In genomic region chr3:36840453-36840921, GRCh38 we compare ENCODE assay signal across 1 cellular context.
A peak's percentile ranks its signal among the peaks of the same experiment; 100 is the strongest.
TF ChIP-seq lines count a peak whose summit lies in the region.

No MANE protein-coding gene starts in this region.

TF ChIP-seq in HepG2, 621 proteins besides CTCF, POLR2A, EP300 and RAD21 (continued from another document):
- peak; percentile 72; the same call in 1 of the 2 replicates for TF ChIP-seq ZBTB10 (CRISPR knock-in tag; IDR thresholded peaks at IDR 0.05; ENCODE audit: borderline replicate concordance)
- peak; percentile 43; the same call in 1 of the 2 replicates for TF ChIP-seq TFAP4 (IDR thresholded peaks at IDR 0.05; ENCODE audit: borderline replicate concordance, low read depth)
- 0 out of 2 replicates have a peak, but pooled peaks have one; percentile 32 for TF ChIP-seq BHLHE40 (IDR thresholded peaks at IDR 0.05; ENCODE audit: low read length)
- TF ChIP-seq ZFP36 (IDR thresholded peaks at IDR 0.05; ENCODE audit: borderline replicate concordance, low read depth, low read length, partially characterized antibody): no peak
- TF ChIP-seq SALL1 (CRISPR knock-in tag; IDR thresholded peaks at IDR 0.05): peak; percentile 19; the same call in 1 of the 2 replicates
- peak; percentile 65 for TF ChIP-seq HNF4A (CRISPR knock-in tag; IDR thresholded peaks at IDR 0.05)
- TF ChIP-seq SOX6 (IDR thresholded peaks at IDR 0.05): no peak
- peak; percentile 26; the same call in 1 of the 2 replicates for TF ChIP-seq SOX6 (CRISPR knock-in tag; IDR thresholded peaks at IDR 0.05)
TF ChIP-seq in HepG2: peak in this region for 7.
